Comparison of ENCODE assay signal across 9 cellular contexts in genomic region chr18:22667616-22668422, GRCh38.
DNase-seq lines count a peak whose midpoint lies in the region; ATAC-seq, FAIRE-seq and TF ChIP-seq lines count a peak whose summit lies in the region.
"Had no signal": no experiment of that assay in that cellular context is flagged by ENCODE, and none has a peak within 500 bp of the region (broad histone marks: within the 10 kb centered on the region; RNA-seq: fewer than 3 reads in every experiment).

No MANE protein-coding gene starts in this region.

- no peaks in the 10 kb centered on the region for H3K79me2 ChIP-seq in keratinocyte (ENCODE audit: control insufficient read depth, insufficient read depth, low read length)

- no peak for TF ChIP-seq EP300 in upper lobe of left lung (IDR thresholded peaks at IDR 0.05)

- 76 to 78% methylated on average over 8 of the region's 8 CpGs for WGBS in upper lobe of left lung, 2 donors

- H3K4me3 ChIP-seq in keratinocyte (ENCODE audit: control insufficient read depth in 2 of 3, extremely low read depth in 1 of 3, insufficient read depth in 2 of 3, low read depth in 1 of 3, low read length in 3 of 3) (no peak overlapping the region), upper lobe of left lung (no peak overlapping the region)

- FAIRE-seq in keratinocyte (lab: Jason Lieb, UNC) = no peak

- H4K20me1 ChIP-seq in keratinocyte (ENCODE audit: control insufficient read depth, extremely low read depth, insufficient read depth, low read length) = no peaks in the 10 kb centered on the region

- H3K9me3 Mint-ChIP-seq in effector memory CD8-positive, alpha-beta T cell = peaks cover 0 to 2% of the 10 kb centered on the region in 2 donors

- H3K36me3 Mint-ChIP-seq in effector memory CD8-positive, alpha-beta T cell (ENCODE audit: insufficient read depth) = no peaks in the 10 kb centered on the region

- TF ChIP-seq POLR2A in upper lobe of left lung (IDR thresholded peaks at IDR 0.05) = no peak

- peak; percentile 69 for ATAC-seq in HG02798 (IDR thresholded peaks at IDR 0.05; ENCODE audit: poor library complexity, unreplicated experiment)
- no peak for ATAC-seq in effector memory CD8-positive, alpha-beta T cell (replicated peaks)
- ATAC-seq in upper lobe of left lung (ENCODE audit: low FRiP score in 2 of 2) = no peak

- H3K27me3 ChIP-seq in keratinocyte (ENCODE audit: control insufficient read depth, extremely low read depth, insufficient read depth, low read length) (no peaks in the 10 kb centered on the region), upper lobe of left lung (no peaks in the 10 kb centered on the region)

- H3K9ac ChIP-seq in keratinocyte (ENCODE audit: control insufficient read depth, extremely low read depth, insufficient read depth, low read length) = no peak overlapping the region

- no peak overlapping the region for H3K27ac Mint-ChIP-seq in effector memory CD8-positive, alpha-beta T cell

- no peak overlapping the region for H3K4me3 Mint-ChIP-seq in effector memory CD8-positive, alpha-beta T cell

- H3K4me1 Mint-ChIP-seq in effector memory CD8-positive, alpha-beta T cell (ENCODE audit: low read depth in 2 of 2) = no peaks in the 10 kb centered on the region

- TF ChIP-seq CTCF in keratinocyte (optimal IDR thresholded peaks at IDR 0.05 in 1 of 3, IDR thresholded peaks at IDR 0.05 in 1 of 3, conservative IDR thresholded peaks at IDR 0.05 in 1 of 3; ENCODE audit: extremely low read depth in 1 of 3, insufficient read depth in 2 of 3, low read length in 3 of 3) (no peak), upper lobe of left lung (IDR thresholded peaks at IDR 0.05) (no peak)

- H3K27me3 Mint-ChIP-seq in effector memory CD8-positive, alpha-beta T cell = peaks cover 31 to 32% of the 10 kb centered on the region in 2 donors

- H3K27ac ChIP-seq in keratinocyte (ENCODE audit: control insufficient read depth, insufficient read depth, low read length) (no peak overlapping the region), upper lobe of left lung (no peak overlapping the region)

- no peak overlapping the region for H2AFZ ChIP-seq in keratinocyte (ENCODE audit: control insufficient read depth, low read length)

- dilution Hi-C loops in keratinocyte (cut with MboI; ENCODE audit: extremely low pct_ligation_motif_present, low sequenced_read_pairs) = no loop called here

- DNase-seq in COLO829 (ENCODE audit: low spot score) (peak; percentile 15), SW 1271 (lab: John Stamatoyannopoulos, UW) (peak; percentile 3 to 66), keratinocyte (ENCODE audit: low read depth, low spot score) (no peak), upper lobe of left lung (no peak), 8988T (no peak)
- DNase-seq in activated CD8-positive, alpha-beta memory T cell treated with anti-CD3 and anti-CD28 coated beads for 24 hours = no peak
- no peak for DNase-seq in effector memory CD8-positive, alpha-beta T cell
- DNase-seq: effector CD4-positive, alpha-beta T cell had no signal

- H3K36me3 ChIP-seq in keratinocyte (ENCODE audit: control insufficient read depth in 2 of 2, extremely low read depth in 1 of 2, insufficient read depth in 2 of 2, low read length in 2 of 2) = no peaks in the 10 kb centered on the region
- H3K36me3 ChIP-seq in upper lobe of left lung = no peaks in the 10 kb centered on the region

- no peaks in the 10 kb centered on the region for H3K9me1 ChIP-seq in keratinocyte (ENCODE audit: control insufficient read depth, extremely low read depth, insufficient read depth, low read length)

- no peaks in the 10 kb centered on the region for H3K9me3 ChIP-seq in keratinocyte (ENCODE audit: control insufficient read depth, low read depth, low read length)
- H3K9me3 ChIP-seq in upper lobe of left lung = peaks cover 0 to 11% (median 8%) of the 10 kb centered on the region in 4 donors

- peaks cover 6% of the 10 kb centered on the region for H3K4me1 ChIP-seq in keratinocyte (ENCODE audit: control insufficient read depth, extremely low read depth, insufficient read depth, low read length)
- no peaks in the 10 kb centered on the region for H3K4me1 ChIP-seq in upper lobe of left lung

- H3K4me2 ChIP-seq in keratinocyte (ENCODE audit: control insufficient read depth, extremely low read depth, insufficient read depth, low read depth, low read length) = peak overlapping the region; percentile 2

Comparison
In these comparisons a context has a peak if more than half of its experiments do, and no peak if none do; other contexts are left out.
1. DNase-seq: peak in COLO829 (single experiment) and SW 1271 (2 of 2); none in keratinocyte (single experiment), activated CD8-positive, alpha-beta memory T cell treated with anti-CD3 and anti-CD28 coated beads for 24 hours (single experiment), effector memory CD8-positive, alpha-beta T cell (0 of 3), upper lobe of left lung (0 of 2) and 8988T (single experiment).